Comparison of ENCODE assay signal across 22 cellular contexts in the genomic region with DNA sequence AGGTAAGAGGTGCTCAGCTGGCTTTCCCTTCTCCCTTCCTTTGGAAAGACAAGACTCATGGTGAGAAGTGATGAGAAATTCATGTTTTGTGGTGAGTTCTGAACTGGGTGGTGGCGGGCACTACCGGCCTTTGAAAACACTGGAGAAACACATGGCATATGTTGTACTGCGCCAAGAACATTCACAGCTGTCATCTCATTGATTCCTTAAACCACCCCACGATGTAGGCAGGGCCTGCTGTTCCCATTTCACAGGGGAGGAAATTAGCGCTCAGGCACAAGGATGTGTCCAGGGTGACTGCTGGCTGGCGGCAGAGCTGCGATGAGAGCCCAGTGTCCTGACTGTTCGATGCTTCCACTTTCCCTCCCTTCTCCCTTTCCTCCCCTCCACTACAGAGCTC. TPM values are rescaled to one million over a fixed set of nuclear protein-coding genes. Genes with fewer than 3 reads are reported as not detected.
DNase-seq lines count a peak whose midpoint lies in the region; ATAC-seq, FAIRE-seq and TF ChIP-seq lines count a peak whose summit lies in the region.
"Had no signal": no experiment of that assay in that cellular context is flagged by ENCODE, and none has a peak within 500 bp of the region (broad histone marks: within the 10 kb centered on the region; RNA-seq: fewer than 3 reads in every experiment).

No MANE protein-coding gene starts in this region.

- ATAC-seq in T-helper 17 cell (no peak), Right ventricle myocardium inferior (no peak)
- ATAC-seq: GM12878 had no signal

- DNase-seq in NCI-H1694 (lab: John Stamatoyannopoulos, UW): peak; percentile 21
- DNase-seq in T-helper 17 cell: no peak
- peak; percentile 12 for DNase-seq in middle frontal gyrus (ENCODE audit: extremely low spot score, low spot score)
- no peak for DNase-seq in Right ventricle myocardium inferior (ENCODE audit: missing footprints)
- DNase-seq in frontal cortex (ENCODE audit: low spot score in 2 of 2): no peak
- no peak for DNase-seq in RWPE1 (ENCODE audit: low spot score)
- no peak for DNase-seq in AML-193 (lab: John Stamatoyannopoulos, UW)
- DNase-seq: Caco-2, GF-D8, GOT3, NCI-H1105 treated with DMSO at 0.1 percent for 48 hours, NCI-H187, NCI-H2107, NCI-H345, NCI-H69 had no signal

- no peak overlapping the region for H3K27ac Mint-ChIP-seq in T-helper 17 cell
- H3K27ac Mint-ChIP-seq: B cell had no signal

- H3K9me3 ChIP-seq in T-helper 17 cell (ENCODE audit: control insufficient read depth, low read length, poor library complexity, severe bottlenecking): no peaks in the 10 kb centered on the region
- H3K9me3 ChIP-seq: Caco-2 had no signal

- CTCF ChIA-PET in RWPE1 (lab: Yijun Ruan, JAX): no interaction called here

- FAIRE-seq in frontal cortex (lab: Jason Lieb, UNC): no peak
- FAIRE-seq: GM12878, GM18507, K562, RCC 7860 had no signal

- peaks cover 47% of the 10 kb centered on the region for H3K27me3 Mint-ChIP-seq in T-helper 17 cell

- intact Hi-C loops in Right ventricle myocardium inferior (cut with DNase I): loop anchor here (5.0 kb wide), 2 partner anchors 49 to 124 kb away; no protein-coding TSS in a partner anchor

- POLR2A ChIA-PET in RWPE1 (lab: Yijun Ruan, JAX; ENCODE audit: low non-redundant PET): no interaction called here

- no peaks in the 10 kb centered on the region for H3K36me3 Mint-ChIP-seq in T-helper 17 cell (ENCODE audit: low read depth)

- peaks cover 13% of the 10 kb centered on the region for H3K4me1 Mint-ChIP-seq in T-helper 17 cell

- peak overlapping the region; percentile 57 for H3K4me3 Mint-ChIP-seq in T-helper 17 cell
- H3K4me3 Mint-ChIP-seq: B cell had no signal

- no peak for TF ChIP-seq CTCF in RWPE1 (conservative IDR thresholded peaks at IDR 0.05; ENCODE audit: low read depth)

- no peak overlapping the region for H3K27ac ChIP-seq in RWPE1
- H3K27ac ChIP-seq: SK-N-MC had no signal

RNA-seq across cellular contexts. Expression of gene DOC2B, which starts 1.6 kb away (rescaled TPM):
- total RNA-seq in T-helper 17 cell (under 1 TPM; 0.18 to 0.40 TPM), Right ventricle myocardium inferior (4.5 TPM), frontal cortex (35.1 TPM)
- total RNA-seq: B cell, Caco-2, GM12878, OCI-LY7 had no signal

RNA-seq across cellular contexts. Expression of gene SCGB1C2, which starts 45.7 kb away (rescaled TPM):
- total RNA-seq in T-helper 17 cell (not detected), Right ventricle myocardium inferior (not detected), frontal cortex (not detected)
- total RNA-seq: B cell, Caco-2, GM12878, K562, OCI-LY7 had no signal

Comparison
In these comparisons a context has a peak if more than half of its experiments do, and no peak if none do; other contexts are left out.
1. DNase-seq: peak in NCI-H1694 (single experiment) and middle frontal gyrus (single experiment); none in T-helper 17 cell (0 of 3), Right ventricle myocardium inferior (single experiment), frontal cortex (0 of 2), RWPE1 (single experiment) and AML-193 (0 of 2).